In genomic region chr2:8550481-8550880, GRCh38 we compare ENCODE assay signal across 17 cellular contexts.
DNase-seq lines count a peak whose midpoint lies in the region; ATAC-seq and TF ChIP-seq lines count a peak whose summit lies in the region.
"Had no signal": no experiment of that assay in that cellular context is flagged by ENCODE, and none has a peak within 500 bp of the region (broad histone marks: within the 10 kb centered on the region; RNA-seq: fewer than 3 reads in every experiment).

No MANE protein-coding gene starts in this region.

- no peaks in the 10 kb centered on the region for H4K20me1 ChIP-seq in H9 (ENCODE audit: control insufficient read depth, insufficient read depth, insufficient read length)

- TF ChIP-seq CTCF in CD14-positive monocyte (IDR thresholded peaks at IDR 0.05) = no peak
- no peak for TF ChIP-seq CTCF in H9 (conservative IDR thresholded peaks at IDR 0.05)
- no peak for TF ChIP-seq CTCF in endodermal cell (conservative IDR thresholded peaks at IDR 0.05)

- intact Hi-C loops in CD14-positive monocyte (cut with micrococcal nuclease) (no loop called here), sciatic nerve (cut with DNase I) (no loop called here)

- H2BK120ac ChIP-seq in H9 (ENCODE audit: low read depth, low read length, poor library complexity, severe bottlenecking) = no peak overlapping the region

- no peak overlapping the region for H3K4me3 ChIP-seq in endodermal cell (ENCODE audit: low read length)
- H3K4me3 ChIP-seq: MG63 had no signal

- H3K18ac ChIP-seq in H9 (ENCODE audit: insufficient read length, low read depth, low read length) = no peak overlapping the region

- H3K23ac ChIP-seq in H9 (ENCODE audit: insufficient read length, low read depth, low read length) = no peak overlapping the region

- no peak overlapping the region for H3T11ph ChIP-seq in H9 (ENCODE audit: low read length)

- H2AFZ ChIP-seq in H9 (ENCODE audit: low read length) = no peak overlapping the region

- no peak overlapping the region for H2AK5ac ChIP-seq in H9 (ENCODE audit: insufficient read length, low read length)

- H3K4me1 Mint-ChIP-seq in CD14-positive monocyte (peaks cover 33% of the 10 kb centered on the region), H9 (peaks cover 9 to 12% of the 10 kb centered on the region in 2 experiments), endodermal cell (peaks cover 7% of the 10 kb centered on the region)

- H3K9me3 ChIP-seq in H9 (ENCODE audit: control insufficient read depth, low read depth, low read length) (no peaks in the 10 kb centered on the region), endodermal cell (ENCODE audit: control insufficient read depth, low read length) (no peaks in the 10 kb centered on the region)
- H3K9me3 ChIP-seq: BE2C, MG63 had no signal

- H3K36me3 ChIP-seq in endodermal cell (ENCODE audit: control insufficient read depth, insufficient read depth, low read length) = no peaks in the 10 kb centered on the region
- H3K36me3 ChIP-seq: BE2C, MG63 had no signal

- H3K27me3 ChIP-seq in H9 (ENCODE audit: insufficient read depth, low read length) (no peaks in the 10 kb centered on the region), endodermal cell (ENCODE audit: control insufficient read depth, insufficient read depth, low read length, poor library complexity, severe bottlenecking) (no peaks in the 10 kb centered on the region)
- H3K27me3 ChIP-seq: BE2C, MG63 had no signal

- no peak overlapping the region for H4K91ac ChIP-seq in H9 (ENCODE audit: insufficient read length, low read depth, low read length)

- no peak for ATAC-seq in sciatic nerve
- no peak for ATAC-seq in HG03159 (IDR thresholded peaks at IDR 0.05; ENCODE audit: unreplicated experiment)

- H3K9me3 Mint-ChIP-seq in CD14-positive monocyte = peaks cover 3 to 6% (median 4%) of the 10 kb centered on the region in 7 donors
- no peaks in the 10 kb centered on the region; a peak in 1 of 5 replicates for H3K9me3 Mint-ChIP-seq in H9
- H3K9me3 Mint-ChIP-seq in endodermal cell = no peaks in the 10 kb centered on the region
- H3K9me3 Mint-ChIP-seq: CD8-positive, alpha-beta memory T cell; HFFc6 had no signal

- H4K5ac ChIP-seq in H9 (ENCODE audit: insufficient read length, low read depth, low read length) = no peak overlapping the region

- no peaks in the 10 kb centered on the region for H3K79me2 ChIP-seq in H9 (ENCODE audit: insufficient read depth, low read length)

- H3K56ac ChIP-seq in H9 (ENCODE audit: insufficient read length, low read depth, low read length) = no peak overlapping the region

- WGBS in H9 (ENCODE audit: extremely low coverage, insufficient read length, low lambda C conversion rate) = no CpG with 5 or more reads among the region's 10 CpGs
- 91 to 96% methylated on average over 9 to 10 of the region's 10 CpGs for WGBS in endodermal cell (ENCODE audit: insufficient coverage in 1 of 2, insufficient read length in 1 of 2), 2 experiments

- no peak overlapping the region for H2BK12ac ChIP-seq in H9 (ENCODE audit: insufficient read length, low read depth, low read length)

- DNase-seq in CD14-positive monocyte (ENCODE audit: low spot score) (peak; percentile 34), H9 (peak; percentile 13), endodermal cell (peak; percentile 33), sciatic nerve (ENCODE audit: low spot score) (peak; percentile 49), DMS114 treated with DMSO at 0.1 percent for 48 hours (lab: John Stamatoyannopoulos, UW; ENCODE audit: unreplicated experiment) (no peak), SW 1271 (lab: John Stamatoyannopoulos, UW) (no peak)
- DNase-seq: BE2C; CD8-positive, alpha-beta memory T cell; HFFc6; MG63; NCI-H1092 treated with DMSO at 0.1 percent for 48 hours; NCI-H1694; NCI-H69; NK-92 treated with Interleukin-12 subunit alpha and Interleukin-12 subunit beta, amount 100 ng/mL, for 24 hours; SHP77 had no signal

- no peak overlapping the region for H2BK15ac ChIP-seq in H9 (ENCODE audit: low read depth, low read length)

- no peak overlapping the region for H3K4me2 ChIP-seq in H9 (ENCODE audit: insufficient read depth, insufficient read length, low read length)
- H3K4me2 ChIP-seq: KMS-11 had no signal

- H3K4me1 ChIP-seq in H9 (ENCODE audit: insufficient read depth, low read length) = no peaks in the 10 kb centered on the region
- no peaks in the 10 kb centered on the region for H3K4me1 ChIP-seq in endodermal cell (ENCODE audit: control insufficient read depth, insufficient read depth, low read length)
- H3K4me1 ChIP-seq: BE2C had no signal

- no peaks in the 10 kb centered on the region for H3K79me1 ChIP-seq in H9 (ENCODE audit: insufficient read depth, low read depth, low read length, poor library complexity, severe bottlenecking)

- H3K27ac ChIP-seq in H9 (ENCODE audit: insufficient read length, low read depth, low read length) (no peak overlapping the region), endodermal cell (ENCODE audit: low read depth, low read length) (no peak overlapping the region)
- H3K27ac ChIP-seq: KMS-11 had no signal

- H3K4ac ChIP-seq in H9 (ENCODE audit: low read depth, low read length) = no peak overlapping the region

- H3K36me3 Mint-ChIP-seq in CD14-positive monocyte (peaks cover 0 to 7% of the 10 kb centered on the region in 2 donors), H9 (ENCODE audit: insufficient read depth in 1 of 3, low read depth in 3 of 3) (no peaks in the 10 kb centered on the region), endodermal cell (ENCODE audit: low read depth) (no peaks in the 10 kb centered on the region)
- H3K36me3 Mint-ChIP-seq: CD8-positive, alpha-beta memory T cell had no signal

- H3K27ac Mint-ChIP-seq in CD14-positive monocyte = no peak overlapping the region
- H3K27ac Mint-ChIP-seq in H9 = no peak overlapping the region
- no peak overlapping the region for H3K27ac Mint-ChIP-seq in endodermal cell
- H3K27ac Mint-ChIP-seq: HFFc6 had no signal

- H3K9ac ChIP-seq in H9 (ENCODE audit: extremely low read depth, insufficient read length, low read length) (no peak overlapping the region), endodermal cell (ENCODE audit: extremely low read depth, low read length, poor library complexity, severe bottlenecking) (no peak overlapping the region)
- H3K9ac ChIP-seq: KMS-11 had no signal

- no peaks in the 10 kb centered on the region for H3K23me2 ChIP-seq in H9 (ENCODE audit: insufficient read length, low read depth, low read length, poor library complexity, severe bottlenecking)

- H3K14ac ChIP-seq in H9 (ENCODE audit: insufficient read depth, low read length) = no peak overlapping the region

- H3K4me3 Mint-ChIP-seq in CD14-positive monocyte (no peak overlapping the region), H9 (no peak overlapping the region), endodermal cell (no peak overlapping the region)
- H3K4me3 Mint-ChIP-seq: HFFc6 had no signal

- H3K27me3 Mint-ChIP-seq in CD14-positive monocyte (ENCODE audit: low read depth in 3 of 3) (peaks cover 2 to 3% (median 3%) of the 10 kb centered on the region in 3 donors), H9 (ENCODE audit: low read depth) (no peaks in the 10 kb centered on the region; the same call in 1 of the 2 replicates), endodermal cell (ENCODE audit: insufficient read depth) (peaks cover 3% of the 10 kb centered on the region)
- H3K27me3 Mint-ChIP-seq: CD8-positive, alpha-beta memory T cell had no signal

- no peak overlapping the region for H4K8ac ChIP-seq in H9 (replicated peaks; ENCODE audit: insufficient read length, low read depth, low read length)

- H2BK20ac ChIP-seq in H9 (ENCODE audit: low read depth, low read length, poor library complexity, severe bottlenecking) = no peak overlapping the region

- H2BK5ac ChIP-seq in H9 (ENCODE audit: insufficient read length, low read length) = no peak overlapping the region

Comparison
In these comparisons a context has a peak if more than half of its experiments do, and no peak if none do; other contexts are left out.
1. DNase-seq: peak in CD14-positive monocyte (single experiment), H9 (single experiment), endodermal cell (single experiment) and sciatic nerve (single experiment); none in DMS114 treated with DMSO at 0.1 percent for 48 hours (single experiment) and SW 1271 (0 of 2).